In the genomic region with DNA sequence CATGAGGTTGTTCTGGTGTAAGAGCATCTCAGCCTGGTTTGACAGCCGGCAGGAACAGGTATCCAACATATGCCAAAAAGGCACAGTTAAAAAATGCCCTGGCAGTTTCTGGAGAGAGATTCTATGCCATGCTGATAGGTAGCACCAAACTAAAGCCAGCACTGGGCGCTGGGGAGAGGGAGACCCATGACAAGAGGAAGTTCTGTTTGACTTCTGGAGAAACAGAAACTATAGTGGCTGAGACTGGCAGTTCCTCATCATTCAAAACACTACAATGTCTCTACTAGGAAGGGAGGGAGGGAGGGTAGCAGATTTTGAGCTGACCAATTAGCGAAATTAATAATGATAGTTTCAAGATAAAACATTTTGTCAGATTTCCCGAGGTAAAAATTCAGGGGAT, we compare ENCODE assay signal across 12 cellular contexts.
DNase-seq lines count a peak whose midpoint lies in the region; ATAC-seq, FAIRE-seq and TF ChIP-seq lines count a peak whose summit lies in the region.
"Had no signal": no experiment of that assay in that cellular context is flagged by ENCODE, and none has a peak within 500 bp of the region (broad histone marks: within the 10 kb centered on the region; RNA-seq: fewer than 3 reads in every experiment).

No MANE protein-coding gene starts in this region.

- no peaks in the 10 kb centered on the region for H3K9me2 ChIP-seq in PC-3 (replicated peaks; ENCODE audit: low read length)

- peak overlapping the region; percentile 37; the same call in 1 of the 2 replicates for H3K9ac ChIP-seq in GM12878 (ENCODE audit: control insufficient read depth, insufficient read depth, low read length)
- H3K9ac ChIP-seq in PC-3 (ENCODE audit: low read length), result no peak overlapping the region

- no peak for TF ChIP-seq EP300 in GM12878 (IDR thresholded peaks at IDR 0.05; ENCODE audit: borderline replicate concordance in 1 of 2, control insufficient read depth in 1 of 2, low read depth in 2 of 2, low read length in 2 of 2)

- WGBS in GM12878 (ENCODE audit: insufficient coverage, insufficient replicate concordance, low lambda C conversion rate, missing lambda C conversion rate), result 0% methylated on average over 4 of the region's 4 CpGs

- H3K79me2 ChIP-seq in GM12878 (ENCODE audit: control insufficient read depth, insufficient read depth, low read length) (no peaks in the 10 kb centered on the region), PC-3 (ENCODE audit: low read length) (no peaks in the 10 kb centered on the region)

- H4K20me1 ChIP-seq in GM12878 (ENCODE audit: control insufficient read depth, insufficient read depth) (no peaks in the 10 kb centered on the region), PC-3 (ENCODE audit: low read length) (no peaks in the 10 kb centered on the region)

- DNase-seq in GM12878 (ENCODE audit: low read depth, low spot score) (no peak), left ventricle myocardium inferior (no peak), H4 (ENCODE audit: low spot score) (no peak), brain microvascular endothelial cell (no peak), PC-3 (no peak)
- DNase-seq: DND-41, islet precursor cell, spleen, trophoblast cell had no signal

- no peak for TF ChIP-seq CTCF in GM12878 (IDR thresholded peaks at IDR 0.05 in 2 of 3, conservative IDR thresholded peaks at IDR 0.05 in 1 of 3; ENCODE audit: control insufficient read depth in 2 of 3, extremely low read depth in 1 of 3, insufficient read depth in 1 of 3, low read depth in 3 of 3, low read length in 3 of 3)
- TF ChIP-seq CTCF in left ventricle myocardium inferior (IDR thresholded peaks at IDR 0.05; ENCODE audit: borderline replicate concordance), result no peak
- TF ChIP-seq CTCF in brain microvascular endothelial cell (IDR thresholded peaks at IDR 0.05; ENCODE audit: low read depth, low read length, missing control alignments), result no peak
- no peak for TF ChIP-seq CTCF in PC-3 (conservative IDR thresholded peaks at IDR 0.05; ENCODE audit: low read depth, low read length)

- H3F3A ChIP-seq in PC-3 (ENCODE audit: low read length, unreplicated experiment), result no peaks in the 10 kb centered on the region

- CTCF ChIA-PET in GM12878 (lab: Yijun Ruan, JAX) (interaction anchor here (1.5 to 4.7 kb wide), 2 partner anchors 151 to 584 kb away, joined by 4 to 29 read pairs; no protein-coding TSS in a partner anchor), PC-3 (lab: Charles Lee) (no interaction called here)

- H2AFZ ChIP-seq in GM12878 (ENCODE audit: control insufficient read depth, low read depth, low read length) (peak overlapping the region; percentile 88), PC-3 (ENCODE audit: low read length) (no peak overlapping the region)

- peak overlapping the region; percentile 65 for H3K27ac ChIP-seq in GM12878 (ENCODE audit: control insufficient read depth, insufficient read depth)
- H3K27ac ChIP-seq in left ventricle myocardium inferior (replicated peaks), result no peak overlapping the region
- no peak overlapping the region for H3K27ac ChIP-seq in brain microvascular endothelial cell
- H3K27ac ChIP-seq in PC-3 (ENCODE audit: low read length), result no peak overlapping the region
- H3K27ac ChIP-seq: spleen had no signal

- H3K4me1 ChIP-seq in GM12878 (ENCODE audit: control insufficient read depth, insufficient read depth, low read length), result peaks cover 7% of the 10 kb centered on the region; the same call in 1 of the 2 replicates
- H3K4me1 ChIP-seq in left ventricle myocardium inferior, result peaks cover 2% of the 10 kb centered on the region
- peaks cover under 1% of the 10 kb centered on the region; the same call in 1 of the 2 replicates for H3K4me1 ChIP-seq in PC-3 (ENCODE audit: insufficient read depth, low read length)

- RAD21 ChIA-PET in GM12878 (lab: Charles Lee; ENCODE audit: unreplicated experiment), result interaction anchor here (0.8 to 4.7 kb wide), 3 partner anchors 250 to 584 kb away, joined by 3 to 25 read pairs (median 3); no protein-coding TSS in a partner anchor

- POLR2A ChIA-PET in GM12878 (lab: Charles Lee), result no interaction called here
- POLR2A ChIA-PET in PC-3 (lab: Charles Lee; ENCODE audit: unreplicated experiment), result no interaction called here

- H3K27me3 ChIP-seq in GM12878 (replicated peaks in 1 of 2; ENCODE audit: control insufficient read depth in 2 of 2, insufficient read depth in 2 of 2, low read length in 1 of 2), result no peaks in the 10 kb centered on the region
- H3K27me3 ChIP-seq in left ventricle myocardium inferior (ENCODE audit: low read depth), result no peaks in the 10 kb centered on the region
- no peaks in the 10 kb centered on the region for H3K27me3 ChIP-seq in brain microvascular endothelial cell (replicated peaks)
- H3K27me3 ChIP-seq in PC-3 (ENCODE audit: low read length), result no peaks in the 10 kb centered on the region
- H3K27me3 ChIP-seq: spleen had no signal

- in situ Hi-C loops in GM12878 (cut with MboI) (no loop called here), brain microvascular endothelial cell (cut with HindIII; ENCODE audit: low pct_ligation_motif_present, low sequenced_read_pairs) (no loop called here)

- peak; percentile 93 for ATAC-seq in GM18520 (IDR thresholded peaks at IDR 0.05; ENCODE audit: unreplicated experiment)
- peak; percentile 97 for ATAC-seq in GM21423 (IDR thresholded peaks at IDR 0.05; ENCODE audit: unreplicated experiment)
- peak; percentile 97 for ATAC-seq in HG03175 (IDR thresholded peaks at IDR 0.05; ENCODE audit: unreplicated experiment)
- ATAC-seq in GM12878, result peak; percentile 94
- ATAC-seq in PC-3, result no peak

- H3K9me3 ChIP-seq in GM12878 (replicated peaks; ENCODE audit: control insufficient read depth, insufficient read depth, low read length), result no peaks in the 10 kb centered on the region
- H3K9me3 ChIP-seq in left ventricle myocardium inferior (replicated peaks), result no peaks in the 10 kb centered on the region
- no peaks in the 10 kb centered on the region for H3K9me3 ChIP-seq in PC-3 (ENCODE audit: low read length)

- peak; percentile 86 for FAIRE-seq in GM12878 (lab: Jason Lieb, UNC)

- H3K4me3 ChIP-seq in GM12878, result peak overlapping the region; percentile 20; the same call in 1 of the 2 replicates
- H3K4me3 ChIP-seq in left ventricle myocardium inferior, result no peak overlapping the region
- no peak overlapping the region for H3K4me3 ChIP-seq in brain microvascular endothelial cell (ENCODE audit: low read depth, low read length)
- no peak overlapping the region for H3K4me3 ChIP-seq in PC-3 (ENCODE audit: low read length)
- H3K4me3 ChIP-seq: spleen had no signal

- TF ChIP-seq POLR2A in GM12878 (IDR thresholded peaks at IDR 0.05; ENCODE audit: low read depth, low read length), result no peak

- BruUV-seq in GM12878 (replicated peaks; lab: Mats Ljungman, UMichigan) (no TSS peak), PC-3 (replicated peaks; lab: Mats Ljungman, UMichigan) (no TSS peak)

- H3K36me3 ChIP-seq in GM12878 (ENCODE audit: control insufficient read depth in 2 of 2, insufficient read depth in 2 of 2, low read length in 1 of 2) (no peaks in the 10 kb centered on the region), left ventricle myocardium inferior (no peaks in the 10 kb centered on the region), brain microvascular endothelial cell (replicated peaks) (no peaks in the 10 kb centered on the region), PC-3 (ENCODE audit: low read depth, low read length) (no peaks in the 10 kb centered on the region)
- H3K36me3 ChIP-seq: spleen had no signal

- H3K4me2 ChIP-seq in GM12878 (ENCODE audit: control insufficient read depth, insufficient read depth) (peak overlapping the region; percentile 78), PC-3 (ENCODE audit: low read length) (no peak overlapping the region)

- SMC1A ChIA-PET in GM12878 (lab: Charles Lee; ENCODE audit: uncharacterized antibody, unreplicated experiment), result interaction anchor here (0.7 to 2.0 kb wide), 3 partner anchors 212 to 583 kb away, joined by 3 to 6 read pairs (median 4); no protein-coding TSS in a partner anchor

- intact Hi-C loops in GM12878 (cut with micrococcal nuclease; ENCODE audit: unreplicated experiment), result loop anchor here (5.0 to 10.0 kb wide), 2 partner anchors 151 to 322 kb away; no protein-coding TSS in a partner anchor
- intact Hi-C loops in left ventricle myocardium inferior (cut with micrococcal nuclease), result no loop called here
- intact Hi-C loops in PC-3 (cut with micrococcal nuclease), result loop anchor here (10.0 kb wide), 1 partner anchor 332 kb away; a partner anchor contains a TSS

- peak; percentile 4; the same call in 1 of the 2 replicates for TF ChIP-seq RAD21 in GM12878 (IDR thresholded peaks at IDR 0.05; ENCODE audit: insufficient read depth, low read depth, low read length)

TF ChIP-seq in GM12878, 131 proteins besides CTCF, POLR2A, EP300 and RAD21:
- TF ChIP-seq EGR1 (IDR thresholded peaks at IDR 0.05; ENCODE audit: borderline replicate concordance in 1 of 2, low read depth in 2 of 2, low read length in 2 of 2) (no peak), NR2F1 (conservative IDR thresholded peaks at IDR 0.05) (no peak), SPI1 (IDR thresholded peaks at IDR 0.05; ENCODE audit: borderline replicate concordance, insufficient read depth, low read depth, low read length) (peak; percentile 50; the same call in 1 of the 2 replicates), JUNB (IDR thresholded peaks at IDR 0.05) (peak; percentile 21; the same call in 1 of the 2 replicates)
